ENCODE assay signal across 6 cellular contexts in genomic region chr13:49411353-49411752, GRCh38.
"Had no signal": no experiment of that assay in that cellular context is flagged by ENCODE, and none has a peak within 500 bp of the region (broad histone marks: within the 10 kb centered on the region; RNA-seq: fewer than 3 reads in every experiment).

No MANE protein-coding gene starts in this region.

- DNase-seq: GDM1, GF-D8 had no signal

- H3K4me3 ChIP-seq: GM12878 had no signal

- FAIRE-seq: G401.6, GM12878, GM18507, GM19239 had no signal
